In genomic region chr18:79400091-79400590, GRCh38 we compare ENCODE assay signal across 8 cellular contexts. TPM values are rescaled to one million over a fixed set of nuclear protein-coding genes. Genes with fewer than 3 reads are reported as not detected.
A peak's percentile ranks its signal among the peaks of the same experiment; 100 is the strongest.
DNase-seq lines count a peak whose midpoint lies in the region; ATAC-seq and TF ChIP-seq lines count a peak whose summit lies in the region.

No MANE protein-coding gene starts in this region.

- no peaks in the 10 kb centered on the region for H4K20me1 ChIP-seq in MM.1S (ENCODE audit: insufficient read depth, low read length)

- peaks cover 5% of the 10 kb centered on the region; the same call in 1 of the 2 replicates for H3K79me2 ChIP-seq in MM.1S (ENCODE audit: low read length)

- no peaks in the 10 kb centered on the region for H3F3A ChIP-seq in MM.1S (ENCODE audit: insufficient read depth, low read length)

- no peaks in the 10 kb centered on the region for H3K4me1 ChIP-seq in MM.1S (ENCODE audit: low read length)

- H3K27ac ChIP-seq in MM.1S (ENCODE audit: low read length), result no peak overlapping the region

- H3K4me3 ChIP-seq in MM.1S (ENCODE audit: low read length), result peak overlapping the region; percentile 55

- DNase-seq in MM.1S (peak; percentile 38), left cardiac atrium (peak; percentile 82), sciatic nerve (ENCODE audit: low spot score) (peak; percentile 82), NCI-H128 (lab: John Stamatoyannopoulos, UW; ENCODE audit: unreplicated experiment) (no peak), OCI-M2 (lab: John Stamatoyannopoulos, UW; ENCODE audit: unreplicated experiment) (no peak), COR-L47 (lab: John Stamatoyannopoulos, UW) (no peak)
- peak; percentile 52 for DNase-seq in activated T-helper 9 cell treated with anti-CD3 and anti-CD28 coated beads, Interleukin-2, amount 50 U/mL, for 16 hours (ENCODE audit: low read depth)

- H3K36me3 ChIP-seq in MM.1S (replicated peaks; ENCODE audit: insufficient read depth, low read length), result no peaks in the 10 kb centered on the region

- no peaks in the 10 kb centered on the region for H3K9me3 ChIP-seq in MM.1S (replicated peaks; ENCODE audit: insufficient read depth, low read length)

- peak overlapping the region; percentile 62; the same call in 1 of the 2 replicates for H3K9ac ChIP-seq in MM.1S (ENCODE audit: low read length)

- intact Hi-C loops in left cardiac atrium (cut with DNase I), result loop anchor here in 1 of 2 donors (5.0 kb wide), 1 partner anchor 52 kb away; no protein-coding TSS in a partner anchor
- intact Hi-C loops in sciatic nerve (cut with DNase I), result no loop called here

- peak overlapping the region; percentile 58 for H3K4me2 ChIP-seq in MM.1S (ENCODE audit: low read depth, low read length)

- no peaks in the 10 kb centered on the region for H3K9me2 ChIP-seq in MM.1S (replicated peaks; ENCODE audit: insufficient read depth, low read length)

- peak; percentile 27 for ATAC-seq in GM18498 (IDR thresholded peaks at IDR 0.05; ENCODE audit: unreplicated experiment)
- ATAC-seq in left cardiac atrium, result peak; percentile 31 to 48
- ATAC-seq in sciatic nerve, result no peak

- H2AFZ ChIP-seq in MM.1S (ENCODE audit: low read length), result peak overlapping the region; percentile 43; the same call in 1 of the 2 replicates

- no peak for TF ChIP-seq CTCF in MM.1S (IDR thresholded peaks at IDR 0.05; ENCODE audit: low read length)

- no peaks in the 10 kb centered on the region for H3K27me3 ChIP-seq in MM.1S (replicated peaks; ENCODE audit: insufficient read depth, low read length)

RNA-seq across cellular contexts. Expression of gene NFATC1, which starts 4.4 kb away (rescaled TPM):
- total RNA-seq in left cardiac atrium (10 to 100 TPM; 17.1 to 18.9 TPM), sciatic nerve (80.3 TPM)

Comparison
In these comparisons a context has a peak if more than half of its experiments do, and no peak if none do; other contexts are left out.
1. DNase-seq: peak in MM.1S (single experiment), activated T-helper 9 cell treated with anti-CD3 and anti-CD28 coated beads, Interleukin-2, amount 50 U/mL, for 16 hours (single experiment), left cardiac atrium (single experiment) and sciatic nerve (single experiment); none in NCI-H128 (single experiment), OCI-M2 (single experiment) and COR-L47 (single experiment).